37 cellular contexts compared by ENCODE assay signal in genomic region chr7:20846791-20847190, GRCh38.
"Had no signal": no experiment of that assay in that cellular context is flagged by ENCODE, and none has a peak within 500 bp of the region (broad histone marks: within the 10 kb centered on the region; RNA-seq: fewer than 3 reads in every experiment).

No MANE protein-coding gene starts in this region.

- H3K36me3 ChIP-seq: adrenal gland, ascending aorta, brain microvascular endothelial cell, breast epithelium, cardiac muscle cell had no signal

- H3K4me3 ChIP-seq: adrenal gland, ascending aorta, body of pancreas, breast epithelium, cardiac muscle cell had no signal

- H3K27ac ChIP-seq: adrenal gland, ascending aorta, body of pancreas, brain microvascular endothelial cell, breast epithelium, cardiac muscle cell had no signal

- H3K27me3 Mint-ChIP-seq: activated naive CD4-positive, alpha-beta T cell treated with anti-CD3 and anti-CD28 coated beads, Interleukin-2, amount 10 ng/mL, durations not matched to agents 7 days and 5 days; activated naive CD8-positive, alpha-beta T cell treated with anti-CD3 and anti-CD28 coated beads, Interleukin-2, amount 10 ng/mL, durations not matched to agents 7 days and 5 days; activated naive CD8-positive, alpha-beta T cell treated with anti-CD3 and anti-CD28 coated beads, Interleukin-2, amount 50 U/mL, for 24 hours; central memory CD8-positive, alpha-beta T cell had no signal

- H3K9me3 ChIP-seq: adrenal gland, ascending aorta, body of pancreas, breast epithelium had no signal

- H3K36me3 Mint-ChIP-seq: activated naive CD4-positive, alpha-beta T cell treated with anti-CD3 and anti-CD28 coated beads, Interleukin-2, amount 10 ng/mL, durations not matched to agents 7 days and 5 days; activated naive CD4-positive, alpha-beta T cell treated with anti-CD3 and anti-CD28 coated beads, Interleukin-2, amount 50 U/mL, for 24 hours; activated naive CD4-positive, alpha-beta T cell treated with anti-CD3 and anti-CD28 coated beads, Interleukin-2, amount 50 U/mL, for 72 hours; activated naive CD8-positive, alpha-beta T cell; activated naive CD8-positive, alpha-beta T cell treated with anti-CD3 and anti-CD28 coated beads for 36 hours; activated naive CD8-positive, alpha-beta T cell treated with anti-CD3 and anti-CD28 coated beads, Interleukin-2, amount 10 ng/mL, durations not matched to agents 7 days and 5 days; brain had no signal

- H3K4me3 Mint-ChIP-seq: activated naive CD4-positive, alpha-beta T cell treated with anti-CD3 and anti-CD28 coated beads for 36 hours; activated naive CD4-positive, alpha-beta T cell treated with anti-CD3 and anti-CD28 coated beads, Interleukin-2, amount 10 ng/mL, durations not matched to agents 7 days and 5 days; activated naive CD4-positive, alpha-beta T cell treated with anti-CD3 and anti-CD28 coated beads, Interleukin-2, amount 50 U/mL, for 24 hours; activated naive CD8-positive, alpha-beta T cell; activated naive CD8-positive, alpha-beta T cell treated with anti-CD3 and anti-CD28 coated beads for 36 hours; activated naive CD8-positive, alpha-beta T cell treated with anti-CD3 and anti-CD28 coated beads, Interleukin-2, amount 10 ng/mL, durations not matched to agents 7 days and 5 days; activated naive CD8-positive, alpha-beta T cell treated with anti-CD3 and anti-CD28 coated beads, Interleukin-2, amount 50 U/mL, for 24 hours; activated T-cell treated with anti-CD3 and anti-CD28 coated beads, Interleukin-2, amount 50 U/mL, for 24 hours; activated T-cell treated with anti-CD3 and anti-CD28 coated beads, Interleukin-2, amount 50 U/mL, for 4 hours; activated T-cell treated with anti-CD3 and anti-CD28 coated beads, Interleukin-2, amount 50 U/mL, for 72 hours; activated T-helper 1 cell treated with anti-CD3 and anti-CD28 coated beads, Interleukin-12 subunit alpha, Interleukin-12 subunit beta, Interleukin-2, Interleukin-4 antibody, amounts not matched to agents 30 ng/mL and 10 ng/mL and 1 ng/mL, durations not matched to agents 14 hours and 24 hours and 36 hours; activated T-helper 17 cell treated with anti-CD3 and anti-CD28 coated beads, Interleukin-2, amount 50 U/mL, for 72 hours; brain; central memory CD8-positive, alpha-beta T cell had no signal

- H3K27ac Mint-ChIP-seq: activated naive CD4-positive, alpha-beta T cell treated with anti-CD3 and anti-CD28 coated beads for 36 hours; activated naive CD4-positive, alpha-beta T cell treated with anti-CD3 and anti-CD28 coated beads, Interleukin-2, amount 10 ng/mL, durations not matched to agents 7 days and 5 days; activated naive CD4-positive, alpha-beta T cell treated with anti-CD3 and anti-CD28 coated beads, Interleukin-2, amount 50 U/mL, for 24 hours; activated naive CD4-positive, alpha-beta T cell treated with anti-CD3 and anti-CD28 coated beads, Interleukin-2, amount 50 U/mL, for 72 hours; activated naive CD8-positive, alpha-beta T cell; activated naive CD8-positive, alpha-beta T cell treated with anti-CD3 and anti-CD28 coated beads for 36 hours; activated naive CD8-positive, alpha-beta T cell treated with anti-CD3 and anti-CD28 coated beads, Interleukin-2, amount 10 ng/mL, durations not matched to agents 7 days and 5 days; activated naive CD8-positive, alpha-beta T cell treated with anti-CD3 and anti-CD28 coated beads, Interleukin-2, amount 50 U/mL, for 24 hours; activated T-cell treated with anti-CD3 and anti-CD28 coated beads, Interleukin-2, amount 50 U/mL, for 24 hours; activated T-cell treated with anti-CD3 and anti-CD28 coated beads, Interleukin-2, amount 50 U/mL, for 72 hours; activated T-helper 1 cell treated with anti-CD3 and anti-CD28 coated beads, Interleukin-12 subunit alpha, Interleukin-12 subunit beta, Interleukin-2, Interleukin-4 antibody, amounts not matched to agents 30 ng/mL and 10 ng/mL and 1 ng/mL, durations not matched to agents 14 hours and 24 hours and 36 hours; activated T-helper 17 cell treated with anti-CD3 and anti-CD28 coated beads, Interleukin-2, amount 50 U/mL, for 72 hours; activated T-helper 2 cell treated with anti-CD3 and anti-CD28 coated beads, Interferon-gamma antibody, Interleukin-2, Interleukin-4, amounts not matched to agents 10 μg/mL and 5 μg/mL and 100 μg/mL, durations not matched to agents 14 hours and 24 hours and 36 hours; brain had no signal

- ATAC-seq: activated naive CD4-positive, alpha-beta T cell treated with anti-CD3 and anti-CD28 coated beads, Interleukin-2, amount 50 U/mL, for 72 hours; activated naive CD8-positive, alpha-beta T cell treated with anti-CD3 and anti-CD28 coated beads, Interleukin-2, amount 50 U/mL, for 24 hours; activated T-cell treated with anti-CD3 and anti-CD28 coated beads, Interleukin-2, amount 50 U/mL, for 4 hours; activated T-cell treated with anti-CD3 and anti-CD28 coated beads, Interleukin-2, amount 50 U/mL, for 72 hours; activated T-helper 17 cell treated with anti-CD3 and anti-CD28 coated beads, Interleukin-2, amount 50 U/mL, for 72 hours; body of pancreas had no signal

- H3K4me1 Mint-ChIP-seq: activated naive CD4-positive, alpha-beta T cell treated with anti-CD3 and anti-CD28 coated beads, Interleukin-2, amount 10 ng/mL, durations not matched to agents 7 days and 5 days; activated naive CD4-positive, alpha-beta T cell treated with anti-CD3 and anti-CD28 coated beads, Interleukin-2, amount 50 U/mL, for 24 hours; activated naive CD8-positive, alpha-beta T cell treated with anti-CD3 and anti-CD28 coated beads for 36 hours; activated naive CD8-positive, alpha-beta T cell treated with anti-CD3 and anti-CD28 coated beads, Interleukin-2, amount 10 ng/mL, durations not matched to agents 7 days and 5 days; activated naive CD8-positive, alpha-beta T cell treated with anti-CD3 and anti-CD28 coated beads, Interleukin-2, amount 50 U/mL, for 24 hours; activated T-helper 17 cell treated with anti-CD3 and anti-CD28 coated beads, Interleukin-2, amount 50 U/mL, for 72 hours; brain; central memory CD8-positive, alpha-beta T cell had no signal

- H3K4me1 ChIP-seq: adrenal gland, ascending aorta, body of pancreas, breast epithelium had no signal

- H3K27me3 ChIP-seq: adrenal gland, ascending aorta, body of pancreas, brain microvascular endothelial cell, cardiac muscle cell had no signal

- H3K9me3 Mint-ChIP-seq: activated naive CD4-positive, alpha-beta T cell treated with anti-CD3 and anti-CD28 coated beads for 36 hours; activated naive CD4-positive, alpha-beta T cell treated with anti-CD3 and anti-CD28 coated beads, Interleukin-2, amount 10 ng/mL, durations not matched to agents 7 days and 5 days; activated naive CD4-positive, alpha-beta T cell treated with anti-CD3 and anti-CD28 coated beads, Interleukin-2, amount 50 U/mL, for 24 hours; activated naive CD4-positive, alpha-beta T cell treated with anti-CD3 and anti-CD28 coated beads, Interleukin-2, amount 50 U/mL, for 72 hours; activated naive CD8-positive, alpha-beta T cell treated with anti-CD3 and anti-CD28 coated beads for 36 hours; activated naive CD8-positive, alpha-beta T cell treated with anti-CD3 and anti-CD28 coated beads, Interleukin-2, amount 10 ng/mL, durations not matched to agents 7 days and 5 days; activated naive CD8-positive, alpha-beta T cell treated with anti-CD3 and anti-CD28 coated beads, Interleukin-2, amount 50 U/mL, for 24 hours; activated T-cell treated with anti-CD3 and anti-CD28 coated beads, Interleukin-2, amount 50 U/mL, for 24 hours; activated T-cell treated with anti-CD3 and anti-CD28 coated beads, Interleukin-2, amount 50 U/mL, for 4 hours; activated T-cell treated with anti-CD3 and anti-CD28 coated beads, Interleukin-2, amount 50 U/mL, for 72 hours; activated T-helper 1 cell treated with anti-CD3 and anti-CD28 coated beads, Interleukin-12 subunit alpha, Interleukin-12 subunit beta, Interleukin-2, Interleukin-4 antibody, amounts not matched to agents 30 ng/mL and 10 ng/mL and 1 ng/mL, durations not matched to agents 14 hours and 24 hours and 36 hours; activated T-helper 17 cell treated with anti-CD3 and anti-CD28 coated beads, Interleukin-2, amount 50 U/mL, for 72 hours; activated T-helper 2 cell treated with anti-CD3 and anti-CD28 coated beads, Interferon-gamma antibody, Interleukin-2, Interleukin-4, amounts not matched to agents 10 μg/mL and 5 μg/mL and 100 μg/mL, durations not matched to agents 14 hours and 24 hours and 36 hours; central memory CD8-positive, alpha-beta T cell had no signal

- DNase-seq: activated effector memory CD4-positive, alpha-beta T cell treated with anti-CD3 and anti-CD28 coated beads, Interleukin-2, amount 50 U/mL, for 16 hours; activated effector memory CD4-positive, alpha-beta T cell treated with Interleukin-2 at 50 U/mL for 16 hours; activated gamma-delta T cell; activated gamma-delta T cell treated with Interleukin-2 at 50 U/mL for 16 hours; activated naive CD4-positive, alpha-beta T cell; activated naive CD4-positive, alpha-beta T cell treated with anti-CD3 and anti-CD28 coated beads for 36 hours; activated naive CD4-positive, alpha-beta T cell treated with anti-CD3 and anti-CD28 coated beads, Interleukin-2, amount 10 ng/mL, durations not matched to agents 7 days and 5 days; activated naive CD4-positive, alpha-beta T cell treated with anti-CD3 and anti-CD28 coated beads, Interleukin-2, amount 50 U/mL, for 16 hours; activated naive CD4-positive, alpha-beta T cell treated with Interleukin-2 at 50 U/mL for 16 hours; activated naive CD8-positive, alpha-beta T cell treated with anti-CD3 and anti-CD28 coated beads for 36 hours; activated naive CD8-positive, alpha-beta T cell treated with anti-CD3 and anti-CD28 coated beads, Interleukin-2, amount 10 ng/mL, durations not matched to agents 7 days and 5 days; activated naive CD8-positive, alpha-beta T cell treated with anti-CD3 and anti-CD28 coated beads, Interleukin-2, amount 50 U/mL, for 24 hours; activated T-cell treated with anti-CD3 and anti-CD28 coated beads, Interleukin-2, amount 50 U/mL, for 24 hours; activated T-cell treated with anti-CD3 and anti-CD28 coated beads, Interleukin-2, amount 50 U/mL, for 4 hours; activated T-cell treated with anti-CD3 and anti-CD28 coated beads, Interleukin-2, amount 50 U/mL, for 48 hours; activated T-cell treated with anti-CD3 and anti-CD28 coated beads, Interleukin-2, amount 50 U/mL, for 72 hours; adrenal gland; amniotic stem cell; amygdala; anterior cingulate cortex; aorta; body of pancreas; brain microvascular endothelial cell; caudate nucleus; central memory CD4-positive, alpha-beta T cell; cerebellar nuclear complex had no signal
